18 cellular contexts compared by ENCODE assay signal in genomic region chr14:91129261-91129660, GRCh38. TPM values are rescaled to one million over a fixed set of nuclear protein-coding genes. Genes with fewer than 3 reads are reported as not detected.
DNase-seq lines count a peak whose midpoint lies in the region; ATAC-seq and TF ChIP-seq lines count a peak whose summit lies in the region.
"Had no signal": no experiment of that assay in that cellular context is flagged by ENCODE, and none has a peak within 500 bp of the region (broad histone marks: within the 10 kb centered on the region; RNA-seq: fewer than 3 reads in every experiment).

No MANE protein-coding gene starts in this region.

- H3K9me3 Mint-ChIP-seq in stimulated activated memory B cell treated with anti-CD40 and anti-IgM and Interleukin-4, amounts not matched to agents 10 μg/mL and 1 μg/mL and 100 μg/mL, for 72 hours = no peaks in the 10 kb centered on the region
- H3K9me3 Mint-ChIP-seq in mesothelial cell of epicardium = peaks cover 9% of the 10 kb centered on the region
- H3K9me3 Mint-ChIP-seq: IgD-negative memory B cell had no signal

- H3K27me3 Mint-ChIP-seq in stimulated activated memory B cell treated with anti-CD40 and anti-IgM and Interleukin-4, amounts not matched to agents 10 μg/mL and 1 μg/mL and 100 μg/mL, for 72 hours = no peaks in the 10 kb centered on the region
- H3K27me3 Mint-ChIP-seq in mesothelial cell of epicardium (ENCODE audit: low read depth) = no peaks in the 10 kb centered on the region
- H3K27me3 Mint-ChIP-seq: IgD-negative memory B cell had no signal

- peaks cover 44% of the 10 kb centered on the region for H3K36me3 ChIP-seq in left ventricle myocardium inferior
- H3K36me3 ChIP-seq in mucosa of descending colon (ENCODE audit: low read depth) = peaks cover 3% of the 10 kb centered on the region

- H3K4me1 ChIP-seq in left ventricle myocardium inferior (peaks cover 40% of the 10 kb centered on the region), mucosa of descending colon (ENCODE audit: low read depth) (peaks cover 19% of the 10 kb centered on the region)

- H3K27ac ChIP-seq in left ventricle myocardium inferior (replicated peaks) = peak overlapping the region; percentile 26
- peak overlapping the region in 41 of 59 donors; percentile 12 to 89 (median 58) for H3K27ac ChIP-seq in dorsolateral prefrontal cortex

- TF ChIP-seq CTCF in left ventricle myocardium inferior (IDR thresholded peaks at IDR 0.05; ENCODE audit: borderline replicate concordance) (no peak), dorsolateral prefrontal cortex (IDR thresholded peaks at IDR 0.05 in 54 of 56, conservative IDR thresholded peaks at IDR 0.05 in 2 of 56; ENCODE audit: low read depth in 1 of 56, partially characterized antibody in 56 of 56) (no peak), mesothelial cell of epicardium (IDR thresholded peaks at IDR 0.05; ENCODE audit: unreplicated experiment) (no peak), mucosa of descending colon (IDR thresholded peaks at IDR 0.05) (no peak)

- intact Hi-C loops in left ventricle myocardium inferior (cut with micrococcal nuclease) = no loop called here
- intact Hi-C loops in left ventricle myocardium superior (cut with micrococcal nuclease) = no loop called here
- intact Hi-C loops in dorsolateral prefrontal cortex (cut with DNase I) = no loop called here
- intact Hi-C loops in mucosa of descending colon (cut with DNase I, micrococcal nuclease) = no loop called here

- peaks cover 25% of the 10 kb centered on the region for H3K4me1 Mint-ChIP-seq in stimulated activated memory B cell treated with anti-CD40 and anti-IgM and Interleukin-4, amounts not matched to agents 10 μg/mL and 1 μg/mL and 100 μg/mL, for 72 hours
- H3K4me1 Mint-ChIP-seq in mesothelial cell of epicardium = no peaks in the 10 kb centered on the region

- H3K27ac Mint-ChIP-seq in stimulated activated memory B cell treated with anti-CD40 and anti-IgM and Interleukin-4, amounts not matched to agents 10 μg/mL and 1 μg/mL and 100 μg/mL, for 72 hours = no peak overlapping the region
- no peak overlapping the region for H3K27ac Mint-ChIP-seq in mesothelial cell of epicardium

- no peak overlapping the region for H3K4me3 Mint-ChIP-seq in stimulated activated memory B cell treated with anti-CD40 and anti-IgM and Interleukin-4, amounts not matched to agents 10 μg/mL and 1 μg/mL and 100 μg/mL, for 72 hours
- H3K4me3 Mint-ChIP-seq in mesothelial cell of epicardium = no peak overlapping the region
- H3K4me3 Mint-ChIP-seq: H9, IgD-negative memory B cell had no signal

- ATAC-seq in left ventricle myocardium superior (no peak), GM19351 (IDR thresholded peaks at IDR 0.05; ENCODE audit: unreplicated experiment) (no peak), mucosa of descending colon (no peak)
- ATAC-seq in stimulated activated memory B cell treated with anti-CD40 and anti-IgM and Interleukin-4, amounts not matched to agents 10 μg/mL and 1 μg/mL and 100 μg/mL, for 72 hours = peak; percentile 43

- H3K4me3 ChIP-seq in left ventricle myocardium inferior (no peak overlapping the region), dorsolateral prefrontal cortex (no peak overlapping the region), mucosa of descending colon (no peak overlapping the region)

- H3K27me3 ChIP-seq in left ventricle myocardium inferior (ENCODE audit: low read depth) (no peaks in the 10 kb centered on the region), dorsolateral prefrontal cortex (no peaks in the 10 kb centered on the region)

- H3K36me3 Mint-ChIP-seq in stimulated activated memory B cell treated with anti-CD40 and anti-IgM and Interleukin-4, amounts not matched to agents 10 μg/mL and 1 μg/mL and 100 μg/mL, for 72 hours = peaks cover 63% of the 10 kb centered on the region
- H3K36me3 Mint-ChIP-seq in mesothelial cell of epicardium = peaks cover 59% of the 10 kb centered on the region

- DNase-seq in left ventricle myocardium inferior = no peak
- DNase-seq in left ventricle myocardium superior = no peak
- peak; percentile 14 for DNase-seq in MV-4-11 (lab: John Stamatoyannopoulos, UW)
- no peak for DNase-seq in dorsolateral prefrontal cortex
- no peak for DNase-seq in mesothelial cell of epicardium (ENCODE audit: low spot score in 2 of 2, unreplicated experiment in 2 of 2)
- no peak for DNase-seq in mucosa of descending colon
- DNase-seq: DMS153; EL; H9; NCI-H1092 treated with DMSO at 0.1 percent for 48 hours; NCI-H1694; NCI-H2107; NCI-H226; NCI-H526 treated with DMSO at 0.1 percent for 48 hours; NK-92 treated with Interleukin-12 subunit alpha and Interleukin-12 subunit beta, amount 100 ng/mL, for 24 hours had no signal

- no peaks in the 10 kb centered on the region for H3K9me3 ChIP-seq in left ventricle myocardium inferior (replicated peaks)
- no peaks in the 10 kb centered on the region for H3K9me3 ChIP-seq in mucosa of descending colon

RNA-seq across cellular contexts. Expression of gene DGLUCY, which starts 15.4 kb away (rescaled TPM):
- total RNA-seq in left ventricle myocardium inferior (220 TPM), left ventricle myocardium superior (254 TPM), dorsolateral prefrontal cortex (100 to 1,000 TPM in 58 of 120 experiments, 10 to 100 TPM in 62; 70.3 to 143 (median 98.7) TPM), mesothelial cell of epicardium (59.2 to 64.1 TPM (median 62.8 TPM) in 3 replicates), mucosa of descending colon (100 to 1,000 TPM in 2 of 3 donors, 10 to 100 TPM in 1; 94.0 to 149 (median 114) TPM)
